14 cellular contexts compared by ENCODE assay signal in the genomic region with DNA sequence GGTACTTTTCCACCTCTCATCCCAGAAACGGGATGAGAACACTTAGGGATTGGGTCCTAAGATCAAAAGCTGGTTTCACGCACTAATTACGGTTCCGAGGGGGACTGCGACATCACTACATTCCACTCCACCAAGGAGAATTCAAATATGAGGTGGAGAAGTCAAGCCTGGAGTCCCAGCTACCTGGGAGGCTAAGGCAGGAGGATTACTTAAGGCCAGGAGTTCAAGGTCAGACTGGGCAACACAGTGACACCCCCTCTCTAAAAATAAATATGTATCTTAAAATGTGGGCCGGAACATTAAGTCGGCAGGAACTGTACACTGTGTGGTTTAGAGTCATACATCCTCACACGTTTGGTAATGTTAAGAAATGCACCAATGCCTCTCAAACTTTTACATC. TPM values are rescaled to one million over a fixed set of nuclear protein-coding genes. Genes with fewer than 3 reads are reported as not detected.
DNase-seq lines count a peak whose midpoint lies in the region; ATAC-seq, FAIRE-seq and TF ChIP-seq lines count a peak whose summit lies in the region.
"Had no signal": no experiment of that assay in that cellular context is flagged by ENCODE, and none has a peak within 500 bp of the region (broad histone marks: within the 10 kb centered on the region; RNA-seq: fewer than 3 reads in every experiment).

No MANE protein-coding gene starts in this region.

- H3K27ac Mint-ChIP-seq in HFFc6: peak overlapping the region; percentile 58
- peak overlapping the region in 3 of 6 donors; percentile 84 to 99 (median 97) for H3K27ac Mint-ChIP-seq in naive B cell

- TF ChIP-seq EP300 in K562 (IDR thresholded peaks at IDR 0.05; ENCODE audit: low read length): no peak

- peaks cover 44% of the 10 kb centered on the region for H3K79me2 ChIP-seq in K562 (ENCODE audit: control insufficient read depth, insufficient read depth, low read length)

- no peaks in the 10 kb centered on the region for H3K9me3 Mint-ChIP-seq in HFFc6
- no peaks in the 10 kb centered on the region for H3K9me3 Mint-ChIP-seq in naive B cell

- H3K36me3 ChIP-seq in K562 (ENCODE audit: control insufficient read depth, insufficient read depth, low read length): peaks cover 49% of the 10 kb centered on the region

- peaks cover 12% of the 10 kb centered on the region for H3K27me3 Mint-ChIP-seq in HFFc6 (ENCODE audit: insufficient read depth)
- H3K27me3 Mint-ChIP-seq in naive B cell: no peaks in the 10 kb centered on the region

- peaks cover 4% of the 10 kb centered on the region for H3K9me1 ChIP-seq in K562 (ENCODE audit: control insufficient read depth, insufficient read depth, low read length)

- peaks cover 3% of the 10 kb centered on the region; the same call in 1 of the 2 replicates for H4K20me1 ChIP-seq in K562 (replicated peaks; ENCODE audit: control insufficient read depth, insufficient read depth, low read length)

- H3K27me3 ChIP-seq in AG04450 (ENCODE audit: control insufficient read depth, insufficient read depth, low read length): no peaks in the 10 kb centered on the region
- H3K27me3 ChIP-seq in K562 (ENCODE audit: control insufficient read depth in 2 of 2, insufficient read depth in 2 of 2, low read length in 2 of 2): no peaks in the 10 kb centered on the region
- H3K27me3 ChIP-seq: pancreas had no signal

- DNase-seq in AG04450 (ENCODE audit: low read depth, low spot score): no peak
- DNase-seq in HFFc6: no peak
- no peak for DNase-seq in K562 (ENCODE audit: extremely low read depth in 1 of 4, low spot score in 3 of 4)
- no peak for DNase-seq in naive B cell
- no peak for DNase-seq in SW 1271 (lab: John Stamatoyannopoulos, UW)
- DNase-seq in activated effector memory CD4-positive, alpha-beta T cell treated with Interleukin-2 at 50 U/mL for 16 hours: no peak
- DNase-seq in NCI-H1092 treated with DMSO at 0.1 percent for 48 hours (lab: John Stamatoyannopoulos, UW): no peak
- DNase-seq: anterior cingulate cortex, DMS79 treated with DMSO at 0.1 percent for 48 hours, hippocampal formation, NCI-H524 treated with DMSO at 0.1 percent for 48 hours, pancreas had no signal

- H3K4me1 Mint-ChIP-seq in HFFc6 (ENCODE audit: low read depth) (peaks cover 28% of the 10 kb centered on the region), naive B cell (peaks cover 19 to 35% (median 33%) of the 10 kb centered on the region in 3 donors)

- in situ Hi-C loops in K562 (cut with MboI): no loop called here

- POLR2A ChIA-PET in AG04450 (lab: Yijun Ruan, JAX): no interaction called here
- POLR2A ChIA-PET in K562 (lab: Yijun Ruan, JAX): interaction anchor here (0.6 to 2.3 kb wide), 6 partner anchors 10 to 52 kb away, joined by 3 to 14 read pairs (median 4); no protein-coding TSS in a partner anchor

- H3K4me3 Mint-ChIP-seq in HFFc6 (peak overlapping the region; percentile 99), naive B cell (peak overlapping the region in 6 of 8 donors; percentile 63 to 98 (median 97))

- ATAC-seq in K562: no peak
- no peak for ATAC-seq in naive B cell (ENCODE audit: low read depth in 2 of 2)
- no peak for ATAC-seq in GM19452 (IDR thresholded peaks at IDR 0.05; ENCODE audit: unreplicated experiment)

- H3K9ac ChIP-seq in K562 (ENCODE audit: insufficient read depth in 1 of 2, low read depth in 2 of 2, low read length in 2 of 2): peak overlapping the region; percentile 66 to 96; a peak in 3 of 4 replicates

- WGBS in K562 (ENCODE audit: insufficient coverage, low coverage, missing lambda C conversion rate): 70% methylated on average over 8 of the region's 8 CpGs

- H3K36me3 Mint-ChIP-seq in HFFc6 (ENCODE audit: low read depth) (peaks cover 28% of the 10 kb centered on the region), naive B cell (no peaks in the 10 kb centered on the region)

- TF ChIP-seq CTCF in AG04450 (IDR thresholded peaks at IDR 0.05; ENCODE audit: low read depth, low read length) (no peak), HFFc6 (IDR thresholded peaks at IDR 0.05) (no peak), K562 (IDR thresholded peaks at IDR 0.05 in 2 of 3, conservative IDR thresholded peaks at IDR 0.05 in 1 of 3; ENCODE audit: insufficient read depth in 2 of 3, low read depth in 1 of 3, low read length in 3 of 3) (no peak)

- BruUV-seq in K562 (replicated peaks; lab: Mats Ljungman, UMichigan): no TSS peak

- CTCF ChIA-PET in AG04450 (lab: Charles Lee): no interaction called here
- CTCF ChIA-PET in K562 (lab: Yijun Ruan, JAX; ENCODE audit: low intra/inter-chr PET ratio): no interaction called here

- FAIRE-seq in K562 (lab: Jason Lieb, UNC): no peak
- FAIRE-seq: pancreas, TTC549 had no signal

- H3K4me3 ChIP-seq in AG04450 (ENCODE audit: low read depth, low read length) (peak overlapping the region; percentile 90), K562 (no peak overlapping the region)

- no peak overlapping the region for H3K27ac ChIP-seq in AG04450 (ENCODE audit: low read depth, low read length)
- no peak overlapping the region for H3K27ac ChIP-seq in K562 (ENCODE audit: extremely low read depth, low read depth, low read length)

- H2AFZ ChIP-seq in K562 (ENCODE audit: low read depth, low read length): no peak overlapping the region

- peak overlapping the region; percentile 98 for H3K4me2 ChIP-seq in K562 (ENCODE audit: insufficient read depth, low read length)

- intact Hi-C loops in K562 (cut with micrococcal nuclease): loop anchor here (10.0 kb wide), 2 partner anchors 149 to 411 kb away; a partner anchor contains a TSS

- H3K9me3 ChIP-seq in AG04450 (ENCODE audit: control insufficient read depth, insufficient read depth, low read length): peaks cover 3% of the 10 kb centered on the region; the same call in 1 of the 2 replicates
- H3K9me3 ChIP-seq in K562 (replicated peaks; ENCODE audit: control insufficient read depth, insufficient read depth, low read depth, low read length): no peaks in the 10 kb centered on the region
- H3K9me3 ChIP-seq: pancreas had no signal

- no peak for TF ChIP-seq POLR2A in K562 (conservative IDR thresholded peaks at IDR 0.05)

- TF ChIP-seq RAD21 in K562 (CRISPR knock-in tag; conservative IDR thresholded peaks at IDR 0.05 in 1 of 2, IDR thresholded peaks at IDR 0.05 in 1 of 2): no peak

- H3K4me1 ChIP-seq in K562 (replicated peaks in 1 of 2; ENCODE audit: control insufficient read depth in 2 of 2, insufficient read depth in 2 of 2, low read length in 2 of 2): peaks cover 30 to 41% of the 10 kb centered on the region in 2 experiments; a peak in 4 of 5 replicates

RNA-seq across cellular contexts. Expression of a gene that starts 1.6 kb away (rescaled TPM):
- polyA plus RNA-seq in AG04450 (2011; rRNA removed) (112 and 121 TPM in 2 replicates), K562 (2011; rRNA removed) (76.0 and 137 TPM in 2 replicates), K562 (2014; fragmentation: Illumina TruSeq; extraction: Trizol) (117 and 122 TPM in 2 replicates), K562 (2014; fragmentation: Nextera tagmentation; extraction: Ambion mirVana) (10 to 100 TPM; 15.7 to 21.9 TPM), K562 (2014; rRNA removed) (98.1 and 138 TPM in 2 replicates), naive B cell (ENCODE audit: low read depth in 6 of 6) (10 to 100 TPM in 1 of 6 donors, 1 to 10 TPM in 5; 4.6 to 10.3 (median 8.1) TPM)
- 102 and 116 TPM in 2 replicates for polyA minus RNA-seq in AG04450 (2011; rRNA and poly(A)+ RNA removed)
- total RNA-seq in HFFc6 (2021; fragmentation: NEBNext Ultra II Directional; extraction: Animal tissue kit (Norgen Biotek cat#: 25700)): 100 to 1,000 TPM; 142 to 167 (median 156) TPM
- 623 and 716 TPM in 2 replicates for total RNA-seq in K562 (2011; cell fraction: chromatin; rRNA removed; ENCODE audit: low replicate concordance)
- total RNA-seq in K562 (2011; cell fraction: nucleolus; rRNA removed): 264 and 268 TPM in 2 replicates
- total RNA-seq in K562 (2011; cell fraction: nucleoplasm; rRNA removed): 448 and 517 TPM in 2 replicates
- total RNA-seq in K562 (2014; rRNA removed) (101 and 116 TPM in 2 replicates), K562 (2014; rRNA removed; fragmentation: Illumina TruSeq; extraction: Trizol) (70.7 and 80.5 TPM in 2 replicates), K562 (2015; rRNA removed; fragmentation: Illumina TruSeq; extraction: Trizol) (69.2 and 75.1 TPM in 2 replicates), K562 (2021) (91.3 and 109 TPM in 2 replicates)
- polyA plus RNA-seq in K562 (2011; cell fraction: cytosol; rRNA removed): 48.9 and 79.1 TPM in 2 replicates
- 143 and 177 TPM in 2 replicates for polyA plus RNA-seq in K562 (2011; cell fraction: nucleus; rRNA removed)
- 75.8 and 115 TPM in 2 replicates for polyA plus RNA-seq in K562 (2012)
- polyA minus RNA-seq in K562 (2011; rRNA and poly(A)+ RNA removed): 69.9 and 111 TPM in 2 replicates
- 40.1 and 56.7 TPM in 2 replicates for polyA minus RNA-seq in K562 (2011; cell fraction: cytosol; rRNA and poly(A)+ RNA removed)
- polyA minus RNA-seq in K562 (2011; cell fraction: nucleus; rRNA and poly(A)+ RNA removed): 86.6 and 165 TPM in 2 replicates

RNA-seq across cellular contexts. Expression of a gene that starts 1.8 kb away (rescaled TPM):
- polyA plus RNA-seq in AG04450 (2011; rRNA removed) (72.2 and 75.8 TPM in 2 replicates), K562 (2011; rRNA removed) (121 and 145 TPM in 2 replicates), K562 (2014; fragmentation: Illumina TruSeq; extraction: Trizol) (95.9 and 104 TPM in 2 replicates), K562 (2014; fragmentation: Nextera tagmentation; extraction: Ambion mirVana) (100 to 1,000 TPM in 1 of 2 experiments, 10 to 100 TPM in 1; 62.8 to 133 TPM), K562 (2014; rRNA removed) (121 and 141 TPM in 2 replicates), naive B cell (ENCODE audit: low read depth in 6 of 6) (10 to 100 TPM; 22.6 to 33.7 (median 26.3) TPM)
- polyA minus RNA-seq in AG04450 (2011; rRNA and poly(A)+ RNA removed): 18.7 and 20.0 TPM in 2 replicates
- 10 to 100 TPM; 40.7 to 46.7 (median 41.9) TPM for total RNA-seq in HFFc6 (2021; fragmentation: NEBNext Ultra II Directional; extraction: Animal tissue kit (Norgen Biotek cat#: 25700))
- 31.0 and 60.5 TPM in 2 replicates for total RNA-seq in K562 (2011; cell fraction: chromatin; rRNA removed; ENCODE audit: low replicate concordance)
- total RNA-seq in K562 (2011; cell fraction: nucleolus; rRNA removed): 37.1 and 42.7 TPM in 2 replicates
- 33.4 and 47.4 TPM in 2 replicates for total RNA-seq in K562 (2011; cell fraction: nucleoplasm; rRNA removed)
- total RNA-seq in K562 (2014; rRNA removed) (105 and 106 TPM in 2 replicates), K562 (2014; rRNA removed; fragmentation: Illumina TruSeq; extraction: Trizol) (82.6 and 86.7 TPM in 2 replicates), K562 (2015; rRNA removed; fragmentation: Illumina TruSeq; extraction: Trizol) (93.9 and 94.3 TPM in 2 replicates), K562 (2021) (72.3 and 77.3 TPM in 2 replicates)
- 151 and 164 TPM in 2 replicates for polyA plus RNA-seq in K562 (2011; cell fraction: cytosol; rRNA removed)
- polyA plus RNA-seq in K562 (2011; cell fraction: nucleus; rRNA removed): 39.9 and 61.7 TPM in 2 replicates
- polyA plus RNA-seq in K562 (2012): 91.8 and 104 TPM in 2 replicates
- polyA minus RNA-seq in K562 (2011; rRNA and poly(A)+ RNA removed): 51.5 and 51.7 TPM in 2 replicates
- 22.0 and 22.2 TPM in 2 replicates for polyA minus RNA-seq in K562 (2011; cell fraction: cytosol; rRNA and poly(A)+ RNA removed)
- 11.6 and 14.9 TPM in 2 replicates for polyA minus RNA-seq in K562 (2011; cell fraction: nucleus; rRNA and poly(A)+ RNA removed)

RNA-seq across cellular contexts. Expression of a gene that starts 48.0 kb away (rescaled TPM):
- polyA plus RNA-seq in AG04450 (2011; rRNA removed): 15.1 and 20.7 TPM in 2 replicates
- polyA minus RNA-seq in AG04450 (2011; rRNA and poly(A)+ RNA removed): 26.2 and 36.7 TPM in 2 replicates
- total RNA-seq in HFFc6 (2021; fragmentation: NEBNext Ultra II Directional; extraction: Animal tissue kit (Norgen Biotek cat#: 25700)): 10 to 100 TPM; 27.0 to 38.5 (median 34.3) TPM
- 35.5 and 103 TPM in 2 replicates for total RNA-seq in K562 (2011; cell fraction: chromatin; rRNA removed; ENCODE audit: low replicate concordance)
- 64.2 and 80.4 TPM in 2 replicates for total RNA-seq in K562 (2011; cell fraction: nucleolus; rRNA removed)
- 48.8 and 49.1 TPM in 2 replicates for total RNA-seq in K562 (2011; cell fraction: nucleoplasm; rRNA removed)
- 46.0 and 90.9 TPM in 2 replicates for total RNA-seq in K562 (2014; rRNA removed)
- total RNA-seq in K562 (2014; rRNA removed; fragmentation: Illumina TruSeq; extraction: Trizol): 43.0 and 63.0 TPM in 2 replicates
- total RNA-seq in K562 (2015; rRNA removed; fragmentation: Illumina TruSeq; extraction: Trizol): 72.7 and 74.7 TPM in 2 replicates
- 91.3 and 104 TPM in 2 replicates for total RNA-seq in K562 (2021)
- 64.4 and 79.2 TPM in 2 replicates for polyA plus RNA-seq in K562 (2011; rRNA removed)
- polyA plus RNA-seq in K562 (2011; cell fraction: cytosol; rRNA removed): 56.0 and 75.1 TPM in 2 replicates
- 31.6 and 47.8 TPM in 2 replicates for polyA plus RNA-seq in K562 (2011; cell fraction: nucleus; rRNA removed)
- 64.7 and 97.4 TPM in 2 replicates for polyA plus RNA-seq in K562 (2012)
- 110 and 117 TPM in 2 replicates for polyA plus RNA-seq in K562 (2014; fragmentation: Illumina TruSeq; extraction: Trizol)
- polyA plus RNA-seq in K562 (2014; fragmentation: Nextera tagmentation; extraction: Ambion mirVana): 10 to 100 TPM in 1 of 2 experiments, 1 to 10 TPM in 1; 9.3 to 24.2 TPM
- polyA plus RNA-seq in K562 (2014; rRNA removed): 56.7 and 89.1 TPM in 2 replicates
- polyA minus RNA-seq in K562 (2011; rRNA and poly(A)+ RNA removed): 43.1 and 50.2 TPM in 2 replicates
- polyA minus RNA-seq in K562 (2011; cell fraction: cytosol; rRNA and poly(A)+ RNA removed): 49.8 and 67.6 TPM in 2 replicates
- 19.1 and 26.8 TPM in 2 replicates for polyA minus RNA-seq in K562 (2011; cell fraction: nucleus; rRNA and poly(A)+ RNA removed)
- polyA plus RNA-seq in naive B cell (ENCODE audit: low read depth in 6 of 6): 10 to 100 TPM; 12.7 to 23.4 (median 22.1) TPM

RNA-seq across cellular contexts. Expression of a gene that starts 48.4 kb away (rescaled TPM):
- polyA plus RNA-seq in AG04450 (2011; rRNA removed) (19.0 and 24.8 TPM in 2 replicates), K562 (2011; rRNA removed) (113 and 117 TPM in 2 replicates), K562 (2014; fragmentation: Illumina TruSeq; extraction: Trizol) (58.3 and 90.4 TPM in 2 replicates), K562 (2014; fragmentation: Nextera tagmentation; extraction: Ambion mirVana) (10 to 100 TPM in 1 of 2 experiments, 1 to 10 TPM in 1; 9.1 to 11.3 TPM), K562 (2014; rRNA removed) (135 and 140 TPM in 2 replicates), naive B cell (ENCODE audit: low read depth in 6 of 6) (10 to 100 TPM; 25.5 to 37.5 (median 31.3) TPM)
- 15.4 and 26.2 TPM in 2 replicates for polyA minus RNA-seq in AG04450 (2011; rRNA and poly(A)+ RNA removed)
- 10 to 100 TPM; 29.8 to 33.3 (median 31.3) TPM for total RNA-seq in HFFc6 (2021; fragmentation: NEBNext Ultra II Directional; extraction: Animal tissue kit (Norgen Biotek cat#: 25700))
- 241 and 561 TPM in 2 replicates for total RNA-seq in K562 (2011; cell fraction: chromatin; rRNA removed; ENCODE audit: low replicate concordance)
- 334 and 386 TPM in 2 replicates for total RNA-seq in K562 (2011; cell fraction: nucleolus; rRNA removed)
- 352 and 440 TPM in 2 replicates for total RNA-seq in K562 (2011; cell fraction: nucleoplasm; rRNA removed)
- total RNA-seq in K562 (2014; rRNA removed) (104 and 150 TPM in 2 replicates), K562 (2014; rRNA removed; fragmentation: Illumina TruSeq; extraction: Trizol) (44.3 and 48.5 TPM in 2 replicates), K562 (2015; rRNA removed; fragmentation: Illumina TruSeq; extraction: Trizol) (66.2 and 67.2 TPM in 2 replicates), K562 (2021) (102 and 107 TPM in 2 replicates)
- 145 and 208 TPM in 2 replicates for polyA plus RNA-seq in K562 (2011; cell fraction: cytosol; rRNA removed)
- polyA plus RNA-seq in K562 (2011; cell fraction: nucleus; rRNA removed): 338 and 468 TPM in 2 replicates
- polyA plus RNA-seq in K562 (2012): 113 and 151 TPM in 2 replicates
- 65.9 and 102 TPM in 2 replicates for polyA minus RNA-seq in K562 (2011; rRNA and poly(A)+ RNA removed)
- polyA minus RNA-seq in K562 (2011; cell fraction: cytosol; rRNA and poly(A)+ RNA removed): 42.5 and 67.8 TPM in 2 replicates
- polyA minus RNA-seq in K562 (2011; cell fraction: nucleus; rRNA and poly(A)+ RNA removed): 110 and 139 TPM in 2 replicates
